ENCODE assay signal across 26 cellular contexts in genomic region chr12:106297681-106298080, GRCh38. TPM values are rescaled to one million over a fixed set of nuclear protein-coding genes. Genes with fewer than 3 reads are reported as not detected.
A peak's percentile ranks its signal among the peaks of the same experiment; 100 is the strongest.
DNase-seq lines count a peak whose midpoint lies in the region; ATAC-seq, FAIRE-seq and TF ChIP-seq lines count a peak whose summit lies in the region.
"Had no signal": no experiment of that assay in that cellular context is flagged by ENCODE, and none has a peak within 500 bp of the region (broad histone marks: within the 10 kb centered on the region; RNA-seq: fewer than 3 reads in every experiment).

No MANE protein-coding gene starts in this region.

- TF ChIP-seq CTCF in DOHH2 (IDR thresholded peaks at IDR 0.05; ENCODE audit: low read depth, low read length, poor library complexity, severe bottlenecking) (no peak), OCI-LY7 (conservative IDR thresholded peaks at IDR 0.05; ENCODE audit: low read length) (no peak), keratinocyte (optimal IDR thresholded peaks at IDR 0.05 in 1 of 3, IDR thresholded peaks at IDR 0.05 in 1 of 3, conservative IDR thresholded peaks at IDR 0.05 in 1 of 3; ENCODE audit: extremely low read depth in 1 of 3, insufficient read depth in 2 of 3, low read length in 3 of 3) (no peak), BE2C (IDR thresholded peaks at IDR 0.05; ENCODE audit: low read depth, low read length) (no peak)

- no peak overlapping the region for H3K9ac ChIP-seq in keratinocyte (ENCODE audit: control insufficient read depth, extremely low read depth, insufficient read depth, low read length)

- H2AFZ ChIP-seq in OCI-LY7 (ENCODE audit: low read length) (peak overlapping the region; percentile 60; the same call in 1 of the 2 replicates), keratinocyte (ENCODE audit: control insufficient read depth, low read length) (no peak overlapping the region)

- H3K9me2 ChIP-seq in DOHH2 (replicated peaks; ENCODE audit: control insufficient read depth, low read length): no peaks in the 10 kb centered on the region
- no peaks in the 10 kb centered on the region for H3K9me2 ChIP-seq in OCI-LY7 (ENCODE audit: insufficient read depth, low read length)

- POLR2A ChIA-PET in OCI-LY7 (lab: Charles Lee): interaction anchor here (0.6 to 1.5 kb wide), 3 partner anchors 8 to 61 kb away, joined by 3 to 5 read pairs (median 3); no protein-coding TSS in a partner anchor

- H3K9me1 ChIP-seq in keratinocyte (ENCODE audit: control insufficient read depth, extremely low read depth, insufficient read depth, low read length): no peaks in the 10 kb centered on the region

- H3K4me1 ChIP-seq in DOHH2 (ENCODE audit: control insufficient read depth, low read length): peaks cover 18% of the 10 kb centered on the region
- H3K4me1 ChIP-seq in OCI-LY7 (ENCODE audit: insufficient read depth, low read length, poor library complexity, severe bottlenecking): peaks cover 33% of the 10 kb centered on the region
- H3K4me1 ChIP-seq in keratinocyte (ENCODE audit: control insufficient read depth, extremely low read depth, insufficient read depth, low read length): peaks cover 20% of the 10 kb centered on the region
- H3K4me1 ChIP-seq in BE2C: peaks cover 7% of the 10 kb centered on the region; the same call in 1 of the 2 replicates
- H3K4me1 ChIP-seq: colonic mucosa had no signal

- no peak for ATAC-seq in SK-N-SH treated with all-trans-retinoic acid at 6 μM for 48 hours
- ATAC-seq: effector memory CD8-positive, alpha-beta T cell; esophagus mucosa; foreskin keratinocyte; heart right ventricle; natural killer cell treated with Interleukin-12 subunit alpha and Interleukin-12 subunit beta and Interleukin-15 and Interleukin-18, amount 100 ng/mL, for 72 hours had no signal

- no peak for FAIRE-seq in keratinocyte (lab: Jason Lieb, UNC)

- no TSS peak for BruUV-seq in OCI-LY7 (replicated peaks; lab: Mats Ljungman, UMichigan)

- H4K20me1 ChIP-seq in DOHH2 (ENCODE audit: control insufficient read depth, insufficient read depth, low read depth, low read length) (no peaks in the 10 kb centered on the region), OCI-LY7 (ENCODE audit: insufficient read depth, low read length) (no peaks in the 10 kb centered on the region), keratinocyte (ENCODE audit: control insufficient read depth, extremely low read depth, insufficient read depth, low read length) (no peaks in the 10 kb centered on the region)

- intact Hi-C loops in OCI-LY7 (cut with micrococcal nuclease; ENCODE audit: unreplicated experiment): no loop called here

- H3K4me3 ChIP-seq in DOHH2 (ENCODE audit: low read length): no peak overlapping the region
- H3K4me3 ChIP-seq in OCI-LY7 (ENCODE audit: low read depth, low read length, poor library complexity, severe bottlenecking): peak overlapping the region; percentile 15
- H3K4me3 ChIP-seq in keratinocyte (ENCODE audit: control insufficient read depth in 2 of 3, extremely low read depth in 1 of 3, insufficient read depth in 2 of 3, low read depth in 1 of 3, low read length in 3 of 3): no peak overlapping the region
- no peak overlapping the region for H3K4me3 ChIP-seq in BE2C (ENCODE audit: low read depth, low read length)
- H3K4me3 ChIP-seq: colonic mucosa, heart right ventricle, vagina had no signal

- H3K9me3 ChIP-seq in DOHH2 (ENCODE audit: control insufficient read depth, insufficient read depth, low read length) (no peaks in the 10 kb centered on the region), OCI-LY7 (ENCODE audit: low read length) (no peaks in the 10 kb centered on the region), keratinocyte (ENCODE audit: control insufficient read depth, low read depth, low read length) (no peaks in the 10 kb centered on the region), BE2C (peaks cover 2% of the 10 kb centered on the region; the same call in 1 of the 2 replicates)
- H3K9me3 ChIP-seq: colonic mucosa, heart right ventricle, vagina had no signal

- H3K4me2 ChIP-seq in DOHH2 (ENCODE audit: low read length) (peak overlapping the region; percentile 30), OCI-LY7 (ENCODE audit: low read length) (peak overlapping the region; percentile 57), keratinocyte (ENCODE audit: control insufficient read depth, extremely low read depth, insufficient read depth, low read depth, low read length) (no peak overlapping the region)

- DNase-seq in DMS53 (lab: John Stamatoyannopoulos, UW): peak; percentile 54
- no peak for DNase-seq in DMS53 treated with DMSO at 0.1 percent for 48 hours (lab: John Stamatoyannopoulos, UW; ENCODE audit: unreplicated experiment)
- DNase-seq in OCI-LY7 (ENCODE audit: low spot score): peak; percentile 61
- no peak for DNase-seq in keratinocyte (ENCODE audit: low read depth, low spot score)
- no peak for DNase-seq in BE2C
- DNase-seq in RKO (ENCODE audit: low spot score): no peak
- DNase-seq: activated CD4-positive, alpha-beta T cell treated with anti-CD3 and anti-CD28 coated beads, Interleukin-2, amount 50 U/mL, for 1 hour; anterior cingulate cortex; colonic mucosa; effector memory CD8-positive, alpha-beta T cell; foreskin keratinocyte; heart right ventricle; midbrain; NCI-H1092; NCI-H2029 treated with DMSO at 0.1 percent for 48 hours; NCI-H226; NCI-H82; OCI-M1; Right ventricle myocardium superior had no signal

- H3K36me3 ChIP-seq in DOHH2 (ENCODE audit: control insufficient read depth, low read length): no peaks in the 10 kb centered on the region
- no peaks in the 10 kb centered on the region for H3K36me3 ChIP-seq in OCI-LY7 (ENCODE audit: insufficient read depth, low read length)
- H3K36me3 ChIP-seq in keratinocyte (ENCODE audit: control insufficient read depth in 2 of 2, extremely low read depth in 1 of 2, insufficient read depth in 2 of 2, low read length in 2 of 2): no peaks in the 10 kb centered on the region
- H3K36me3 ChIP-seq in BE2C: no peaks in the 10 kb centered on the region
- H3K36me3 ChIP-seq: colonic mucosa, heart right ventricle, vagina had no signal

- H3F3A ChIP-seq in DOHH2 (ENCODE audit: control insufficient read depth, insufficient read depth): no peaks in the 10 kb centered on the region

- H3K79me2 ChIP-seq in DOHH2 (ENCODE audit: control insufficient read depth, low read length): no peaks in the 10 kb centered on the region
- H3K79me2 ChIP-seq in OCI-LY7 (ENCODE audit: insufficient read depth, low read depth, low read length): no peaks in the 10 kb centered on the region
- no peaks in the 10 kb centered on the region for H3K79me2 ChIP-seq in keratinocyte (ENCODE audit: control insufficient read depth, insufficient read depth, low read length)

- dilution Hi-C loops in keratinocyte (cut with MboI; ENCODE audit: extremely low pct_ligation_motif_present, low sequenced_read_pairs): no loop called here

- no peak overlapping the region for H3K27ac ChIP-seq in DOHH2 (ENCODE audit: low read depth, low read length)
- H3K27ac ChIP-seq in OCI-LY7 (ENCODE audit: low read depth, low read length, poor library complexity, severe bottlenecking): no peak overlapping the region
- H3K27ac ChIP-seq in keratinocyte (ENCODE audit: control insufficient read depth, insufficient read depth, low read length): peak overlapping the region; percentile 11
- H3K27ac ChIP-seq: 22Rv1, colonic mucosa, vagina, VCaP had no signal

- CTCF ChIA-PET in OCI-LY7 (lab: Charles Lee; ENCODE audit: unreplicated experiment): interaction anchor here (0.9 to 1.3 kb wide), 3 partner anchors 18 to 70 kb away, joined by 3 to 4 read pairs (median 3); no protein-coding TSS in a partner anchor

- H3K27me3 ChIP-seq in DOHH2 (ENCODE audit: control insufficient read depth, low read length) (no peaks in the 10 kb centered on the region), keratinocyte (ENCODE audit: control insufficient read depth, extremely low read depth, insufficient read depth, low read length) (no peaks in the 10 kb centered on the region), BE2C (peaks cover 9% of the 10 kb centered on the region; the same call in 1 of the 2 replicates)
- H3K27me3 ChIP-seq: colonic mucosa, foreskin keratinocyte, heart right ventricle, vagina had no signal

RNA-seq across cellular contexts. Expression of gene TCP11L2, which starts 4.9 kb away (rescaled TPM):
- 1.2 and 1.8 TPM in 2 replicates for total RNA-seq in OCI-LY7 (2014; rRNA removed; shearing (Covaris generic))
- 9.8 and 10.4 TPM in 2 replicates for total RNA-seq in OCI-LY7 (2022)
- 5.4 to 6.5 TPM (median 6.1 TPM) in 3 replicates for polyA plus RNA-seq in keratinocyte
- 20.0 TPM for polyA plus RNA-seq in keratinocyte (2011; ENCODE audit: low read depth)
- 2.8 and 4.4 TPM in 2 replicates for polyA plus RNA-seq in keratinocyte (2011; cell fraction: cytosol; rRNA removed)
- 11.5 and 13.0 TPM in 2 replicates for polyA plus RNA-seq in keratinocyte (2011; cell fraction: nucleus; rRNA removed)
- polyA plus RNA-seq in keratinocyte (2012; ENCODE audit: low replicate concordance): 3.4 and 28.2 TPM in 2 replicates
- polyA minus RNA-seq in keratinocyte: 14.2 to 24.7 TPM (median 15.7 TPM) in 3 replicates
- 11.7 TPM for polyA minus RNA-seq in keratinocyte (2011; cell fraction: cytosol; rRNA and poly(A)+ RNA removed)
- polyA minus RNA-seq in keratinocyte (2011; cell fraction: nucleus; rRNA and poly(A)+ RNA removed): 15.3 and 24.2 TPM in 2 replicates
- 1.2 TPM for polyA plus RNA-seq in BE2C (2012; ENCODE audit: insufficient read depth, insufficient read length, low read depth)

RNA-seq across cellular contexts. Expression of gene CKAP4, which starts 49.9 kb away (rescaled TPM):
- total RNA-seq in OCI-LY7 (2014; rRNA removed; shearing (Covaris generic)): 17.5 and 18.9 TPM in 2 replicates
- 31.9 and 40.5 TPM in 2 replicates for total RNA-seq in OCI-LY7 (2022)
- 84.5 to 123 TPM (median 84.7 TPM) in 3 replicates for polyA plus RNA-seq in keratinocyte
- 49.3 TPM for polyA plus RNA-seq in keratinocyte (2011; ENCODE audit: low read depth)
- polyA plus RNA-seq in keratinocyte (2011; cell fraction: cytosol; rRNA removed): 52.1 and 54.3 TPM in 2 replicates
- polyA plus RNA-seq in keratinocyte (2011; cell fraction: nucleus; rRNA removed): 152 and 168 TPM in 2 replicates
- 70.8 and 113 TPM in 2 replicates for polyA plus RNA-seq in keratinocyte (2012; ENCODE audit: low replicate concordance)
- polyA minus RNA-seq in keratinocyte: 44.2 to 50.5 TPM (median 48.9 TPM) in 3 replicates
- 72.3 TPM for polyA minus RNA-seq in keratinocyte (2011; cell fraction: cytosol; rRNA and poly(A)+ RNA removed)
- polyA minus RNA-seq in keratinocyte (2011; cell fraction: nucleus; rRNA and poly(A)+ RNA removed): 102 and 139 TPM in 2 replicates
- polyA plus RNA-seq in BE2C (2012; ENCODE audit: insufficient read depth, insufficient read length, low read depth): 41.7 TPM

RNA-seq across cellular contexts. Expression of gene POLR3B, which starts 59.9 kb away (rescaled TPM):
- total RNA-seq in OCI-LY7 (2014; rRNA removed; shearing (Covaris generic)): 14.7 and 18.1 TPM in 2 replicates
- 14.3 and 17.6 TPM in 2 replicates for total RNA-seq in OCI-LY7 (2022)
- polyA plus RNA-seq in keratinocyte: 9.1 to 13.9 TPM (median 12.3 TPM) in 3 replicates
- 5.9 TPM for polyA plus RNA-seq in keratinocyte (2011; ENCODE audit: low read depth)
- polyA plus RNA-seq in keratinocyte (2011; cell fraction: cytosol; rRNA removed): 5.6 and 9.7 TPM in 2 replicates
- polyA plus RNA-seq in keratinocyte (2011; cell fraction: nucleus; rRNA removed): 13.4 and 16.8 TPM in 2 replicates
- polyA plus RNA-seq in keratinocyte (2012; ENCODE audit: low replicate concordance): 4.8 and 11.4 TPM in 2 replicates
- polyA minus RNA-seq in keratinocyte: 5.8 to 23.4 TPM (median 15.6 TPM) in 3 replicates
- 8.1 TPM for polyA minus RNA-seq in keratinocyte (2011; cell fraction: cytosol; rRNA and poly(A)+ RNA removed)
- 13.5 and 24.7 TPM in 2 replicates for polyA minus RNA-seq in keratinocyte (2011; cell fraction: nucleus; rRNA and poly(A)+ RNA removed)
- 7.9 TPM for polyA plus RNA-seq in BE2C (2012; ENCODE audit: insufficient read depth, insufficient read length, low read depth)

Comparison
In these comparisons a context has a peak if more than half of its experiments do, and no peak if none do; other contexts are left out.
1. DNase-seq: peak in DMS53 (single experiment) and OCI-LY7 (single experiment); none in DMS53 treated with DMSO at 0.1 percent for 48 hours (single experiment), keratinocyte (single experiment), BE2C (single experiment) and RKO (single experiment).